ENCODE assay signal across 24 cellular contexts in genomic region chr22:21599053-21599893, GRCh38. TPM values are rescaled to one million over a fixed set of nuclear protein-coding genes. Genes with fewer than 3 reads are reported as not detected.
DNase-seq lines count a peak whose midpoint lies in the region; ATAC-seq and TF ChIP-seq lines count a peak whose summit lies in the region.
"Had no signal": no experiment of that assay in that cellular context is flagged by ENCODE, and none has a peak within 500 bp of the region (broad histone marks: within the 10 kb centered on the region; RNA-seq: fewer than 3 reads in every experiment).

No MANE protein-coding gene starts in this region.

- no peak overlapping the region for H3K27ac ChIP-seq in CD8-positive, alpha-beta T cell (ENCODE audit: low read depth, low read length)
- H3K27ac ChIP-seq in GM23338 (ENCODE audit: low read depth), result no peak overlapping the region; the same call in 1 of the 2 replicates
- H3K27ac ChIP-seq: colonic mucosa, GM23248, left lung, prostate gland, transverse colon had no signal

- peaks cover 44% of the 10 kb centered on the region for H3K36me3 Mint-ChIP-seq in CD8-positive, alpha-beta T cell
- H3K36me3 Mint-ChIP-seq in GM23338 (ENCODE audit: low read depth) (peaks cover 39% of the 10 kb centered on the region), brain (peaks cover 51% of the 10 kb centered on the region), natural killer cell (no peaks in the 10 kb centered on the region)

- TF ChIP-seq CTCF in CD8-positive, alpha-beta T cell (IDR thresholded peaks at IDR 0.05), result no peak
- TF ChIP-seq CTCF in GM23338 (conservative IDR thresholded peaks at IDR 0.05; ENCODE audit: low read depth in 2 of 2) (no peak), brain (conservative IDR thresholded peaks at IDR 0.05) (no peak), natural killer cell (IDR thresholded peaks at IDR 0.05) (no peak)

- H3K4me1 Mint-ChIP-seq in CD8-positive, alpha-beta T cell (ENCODE audit: low read depth), result peaks cover 44% of the 10 kb centered on the region
- peaks cover 13% of the 10 kb centered on the region for H3K4me1 Mint-ChIP-seq in GM23338
- peaks cover 5% of the 10 kb centered on the region for H3K4me1 Mint-ChIP-seq in brain
- peaks cover 35 to 45% of the 10 kb centered on the region in 2 donors for H3K4me1 Mint-ChIP-seq in natural killer cell

- no peaks in the 10 kb centered on the region for H3K27me3 Mint-ChIP-seq in CD8-positive, alpha-beta T cell (ENCODE audit: low read depth)
- H3K27me3 Mint-ChIP-seq in GM23338 (ENCODE audit: insufficient read depth, low read depth, poor library complexity) (peaks cover 2% of the 10 kb centered on the region), brain (no peaks in the 10 kb centered on the region), natural killer cell (ENCODE audit: low read depth in 2 of 2) (no peaks in the 10 kb centered on the region)

- peak overlapping the region; percentile 66 for H3K27ac Mint-ChIP-seq in CD8-positive, alpha-beta T cell
- peak overlapping the region; percentile 16 for H3K27ac Mint-ChIP-seq in GM23338
- H3K27ac Mint-ChIP-seq in brain, result peak overlapping the region in 3 of 5 experiments; percentile 22 to 72 (median 58)
- H3K27ac Mint-ChIP-seq in natural killer cell, result peak overlapping the region; percentile 43 to 55

- no peak for ATAC-seq in CD8-positive, alpha-beta T cell
- ATAC-seq in GM23338 (no peak), natural killer cell (no peak), HG03565 (IDR thresholded peaks at IDR 0.05; ENCODE audit: unreplicated experiment) (no peak)
- ATAC-seq: activated CD8-positive, alpha-beta T cell treated with anti-CD3 and anti-CD28 coated beads, Interleukin-2, amount 10 ng/mL, durations not matched to agents 7 days and 5 days; esophagus mucosa; left lung; PC-3 had no signal

- H3K9me2 ChIP-seq in GM23338 (ENCODE audit: insufficient read depth), result no peaks in the 10 kb centered on the region

- H3F3A ChIP-seq in GM23338 (replicated peaks; ENCODE audit: low read depth), result peaks cover 3% of the 10 kb centered on the region; the same call in 1 of the 2 replicates

- POLR2A ChIA-PET in CD8-positive, alpha-beta T cell (lab: Charles Lee), result no interaction called here

- intact Hi-C loops in CD8-positive, alpha-beta T cell (cut with DNase I, micrococcal nuclease), result no loop called here
- intact Hi-C loops in natural killer cell (cut with micrococcal nuclease), result no loop called here

- H3K9me3 Mint-ChIP-seq in CD8-positive, alpha-beta T cell, result no peaks in the 10 kb centered on the region
- H3K9me3 Mint-ChIP-seq in GM23338 (no peaks in the 10 kb centered on the region; the same call in 2 of the 3 replicates), brain (no peaks in the 10 kb centered on the region), natural killer cell (no peaks in the 10 kb centered on the region)

- H3K4me1 ChIP-seq in CD8-positive, alpha-beta T cell (ENCODE audit: insufficient read depth, low read length), result no peaks in the 10 kb centered on the region
- H3K4me1 ChIP-seq in GM23338 (ENCODE audit: insufficient read depth), result no peaks in the 10 kb centered on the region
- H3K4me1 ChIP-seq: BE2C, colonic mucosa, prostate gland had no signal

- H3K4me3 ChIP-seq in CD8-positive, alpha-beta T cell (ENCODE audit: low read depth, low read length), result no peak overlapping the region
- H3K4me3 ChIP-seq in GM23338, result no peak overlapping the region
- H3K4me3 ChIP-seq: colonic mucosa, GM23248, left lung, prostate gland, smooth muscle cell, transverse colon had no signal

- peaks cover 14% of the 10 kb centered on the region for H3K36me3 ChIP-seq in CD8-positive, alpha-beta T cell (ENCODE audit: insufficient read depth, low read length)
- peaks cover 12% of the 10 kb centered on the region for H3K36me3 ChIP-seq in GM23338 (ENCODE audit: insufficient read depth)

- DNase-seq in CD8-positive, alpha-beta T cell, result no peak
- DNase-seq in GM23338 (ENCODE audit: low spot score) (no peak), natural killer cell (no peak), RPMI8226 (no peak)
- no peak for DNase-seq in effector CD4-positive, alpha-beta T cell
- DNase-seq: activated CD8-positive, alpha-beta T cell treated with anti-CD3 and anti-CD28 coated beads, Interleukin-2, amount 10 ng/mL, durations not matched to agents 7 days and 5 days; activated effector memory CD4-positive, alpha-beta T cell treated with anti-CD3 and anti-CD28 coated beads, Interleukin-2, amount 50 U/mL, for 16 hours; aorta; BE2C; colonic mucosa; DMS53; GM23248; left lung; NCI-H2029 treated with DMSO at 0.1 percent for 48 hours; NCI-H524 treated with DMSO at 0.1 percent for 48 hours; PC-3; stimulated activated CD4-positive, alpha-beta T cell treated with anti-CD3 and anti-CD28 coated beads, Interleukin-4, amount 100 ng/mL, for 4 hours; stimulated activated CD8-positive, alpha-beta memory T cell treated with anti-CD3 and anti-CD28 coated beads, Interleukin-4, amount 100 ng/mL, for 48 hours; transverse colon had no signal

- H3K27me3 ChIP-seq in CD8-positive, alpha-beta T cell (ENCODE audit: insufficient read depth, low read length), result no peaks in the 10 kb centered on the region
- no peaks in the 10 kb centered on the region for H3K27me3 ChIP-seq in GM23338 (ENCODE audit: insufficient read depth)
- H3K27me3 ChIP-seq: BE2C, colonic mucosa, left lung, transverse colon had no signal

- no peak overlapping the region for H3K4me3 Mint-ChIP-seq in CD8-positive, alpha-beta T cell
- H3K4me3 Mint-ChIP-seq in GM23338, result no peak overlapping the region
- no peak overlapping the region for H3K4me3 Mint-ChIP-seq in brain
- no peak overlapping the region for H3K4me3 Mint-ChIP-seq in natural killer cell
- H3K4me3 Mint-ChIP-seq: activated CD8-positive, alpha-beta T cell treated with anti-CD3 and anti-CD28 coated beads, Interleukin-2, amount 10 ng/mL, durations not matched to agents 7 days and 5 days had no signal

- CTCF ChIA-PET in CD8-positive, alpha-beta T cell (lab: Charles Lee), result no interaction called here

- H4K20me1 ChIP-seq in GM23338 (replicated peaks; ENCODE audit: insufficient read depth), result peaks cover 77% of the 10 kb centered on the region

- H3K9me3 ChIP-seq in CD8-positive, alpha-beta T cell (ENCODE audit: low read length), result no peaks in the 10 kb centered on the region
- H3K9me3 ChIP-seq: BE2C, colonic mucosa, left lung, prostate gland, transverse colon had no signal

- H2AFZ ChIP-seq in GM23338, result no peak overlapping the region
- H2AFZ ChIP-seq: GM23248 had no signal

- H3K4me2 ChIP-seq in GM23338, result no peak overlapping the region
- H3K4me2 ChIP-seq: smooth muscle cell had no signal

- H3K79me2 ChIP-seq in GM23338 (replicated peaks; ENCODE audit: insufficient read depth), result peaks cover 99% of the 10 kb centered on the region

TF ChIP-seq in GM23338, 12 proteins besides CTCF, POLR2A, EP300 and RAD21 (continues in another document):
- TF ChIP-seq POLR2AphosphoS5 (IDR thresholded peaks at IDR 0.05; ENCODE audit: low read depth), result no peak
- TF ChIP-seq STAT1 (IDR thresholded peaks at IDR 0.05; ENCODE audit: unreplicated experiment), result no peak
- no peak for TF ChIP-seq ZNF114 (CRISPR knock-in tag; IDR thresholded peaks at IDR 0.05)
- TF ChIP-seq ZNF331 (CRISPR knock-in tag; IDR thresholded peaks at IDR 0.05; ENCODE audit: low read depth), result no peak

RNA-seq across cellular contexts. Expression of gene YDJC, which starts 30.5 kb away (rescaled TPM):
- total RNA-seq in CD8-positive, alpha-beta T cell, result 10 to 100 TPM; 25.6 to 26.0 TPM
- total RNA-seq in GM23338 (2014; rRNA removed; shearing (Covaris generic)), result 58.8 and 83.7 TPM in 2 replicates
- polyA plus RNA-seq in GM23338 (2016; fragmentation: Nextera tagmentation; extraction: Ambion mirVana) (53.3 and 58.4 TPM in 2 replicates), brain (ENCODE audit: insufficient read depth, low read depth, low replicate concordance) (16.1 TPM)
- total RNA-seq in natural killer cell, result 10 to 100 TPM; 20.5 to 24.4 (median 21.6) TPM

RNA-seq across cellular contexts. Expression of gene UBE2L3, which starts 31.8 kb away (rescaled TPM):
- total RNA-seq in CD8-positive, alpha-beta T cell, result 10 to 100 TPM; 20.7 to 22.4 TPM
- 70.1 and 86.3 TPM in 2 replicates for total RNA-seq in GM23338 (2014; rRNA removed; shearing (Covaris generic))
- polyA plus RNA-seq in GM23338 (2016; fragmentation: Nextera tagmentation; extraction: Ambion mirVana) (123 and 136 TPM in 2 replicates), brain (ENCODE audit: insufficient read depth, low read depth, low replicate concordance) (89.0 TPM)
- total RNA-seq in natural killer cell, result 10 to 100 TPM; 30.7 to 39.8 (median 39.7) TPM

RNA-seq across cellular contexts. Expression of gene CCDC116, which starts 33.3 kb away (rescaled TPM):
- total RNA-seq in CD8-positive, alpha-beta T cell, result under 1 TPM; 0.19 to 0.33 TPM
- 0.14 TPM in 1 of 2 replicates, not detected in the other for total RNA-seq in GM23338 (2014; rRNA removed; shearing (Covaris generic))
- polyA plus RNA-seq in GM23338 (2016; fragmentation: Nextera tagmentation; extraction: Ambion mirVana) (0.35 TPM in 1 of 2 replicates, not detected in the other), brain (ENCODE audit: insufficient read depth, low read depth, low replicate concordance) (0.24 TPM)
- under 1 TPM in 1 of 3 donors, not detected in 2; 0.43 TPM for total RNA-seq in natural killer cell
- total RNA-seq: esophagus mucosa, PC-3 had no signal
- polyA plus RNA-seq: smooth muscle cell had no signal

RNA-seq across cellular contexts. Expression of gene SDF2L1, which starts 42.8 kb away (rescaled TPM):
- total RNA-seq in CD8-positive, alpha-beta T cell, result 10 to 100 TPM; 20.8 to 21.5 TPM
- total RNA-seq in GM23338 (2014; rRNA removed; shearing (Covaris generic)), result 60.3 and 62.3 TPM in 2 replicates
- 72.7 and 74.8 TPM in 2 replicates for polyA plus RNA-seq in GM23338 (2016; fragmentation: Nextera tagmentation; extraction: Ambion mirVana)
- polyA plus RNA-seq in brain (ENCODE audit: insufficient read depth, low read depth, low replicate concordance), result 19.1 TPM
- total RNA-seq in natural killer cell, result 10 to 100 TPM; 38.3 to 55.8 (median 40.3) TPM

RNA-seq across cellular contexts. Expression of gene RIMBP3C, which starts 48.0 kb away (rescaled TPM):
- not detected for total RNA-seq in CD8-positive, alpha-beta T cell
- 1.1 and 1.6 TPM in 2 replicates for total RNA-seq in GM23338 (2014; rRNA removed; shearing (Covaris generic))
- polyA plus RNA-seq in GM23338 (2016; fragmentation: Nextera tagmentation; extraction: Ambion mirVana), result 0.03 TPM in 1 of 2 replicates, not detected in the other
- polyA plus RNA-seq in brain (ENCODE audit: insufficient read depth, low read depth, low replicate concordance), result not detected
- total RNA-seq in natural killer cell, result 1 to 10 TPM in 1 of 3 donors, under 1 TPM in 2; 0.35 to 1.0 (median 0.38) TPM
- total RNA-seq: PC-3, transverse colon had no signal
- polyA plus RNA-seq: aorta, GM23248 had no signal

Comparison
In these comparisons a context has a peak if more than half of its experiments do, and no peak if none do; other contexts are left out.
1. H3K27ac Mint-ChIP-seq: peak in every context shown above with its lines; median percentile 66 in CD8-positive, alpha-beta T cell; 58 in brain; 49 in natural killer cell; 16 in GM23338.